8 cellular contexts compared by ENCODE assay signal in the genomic region with DNA sequence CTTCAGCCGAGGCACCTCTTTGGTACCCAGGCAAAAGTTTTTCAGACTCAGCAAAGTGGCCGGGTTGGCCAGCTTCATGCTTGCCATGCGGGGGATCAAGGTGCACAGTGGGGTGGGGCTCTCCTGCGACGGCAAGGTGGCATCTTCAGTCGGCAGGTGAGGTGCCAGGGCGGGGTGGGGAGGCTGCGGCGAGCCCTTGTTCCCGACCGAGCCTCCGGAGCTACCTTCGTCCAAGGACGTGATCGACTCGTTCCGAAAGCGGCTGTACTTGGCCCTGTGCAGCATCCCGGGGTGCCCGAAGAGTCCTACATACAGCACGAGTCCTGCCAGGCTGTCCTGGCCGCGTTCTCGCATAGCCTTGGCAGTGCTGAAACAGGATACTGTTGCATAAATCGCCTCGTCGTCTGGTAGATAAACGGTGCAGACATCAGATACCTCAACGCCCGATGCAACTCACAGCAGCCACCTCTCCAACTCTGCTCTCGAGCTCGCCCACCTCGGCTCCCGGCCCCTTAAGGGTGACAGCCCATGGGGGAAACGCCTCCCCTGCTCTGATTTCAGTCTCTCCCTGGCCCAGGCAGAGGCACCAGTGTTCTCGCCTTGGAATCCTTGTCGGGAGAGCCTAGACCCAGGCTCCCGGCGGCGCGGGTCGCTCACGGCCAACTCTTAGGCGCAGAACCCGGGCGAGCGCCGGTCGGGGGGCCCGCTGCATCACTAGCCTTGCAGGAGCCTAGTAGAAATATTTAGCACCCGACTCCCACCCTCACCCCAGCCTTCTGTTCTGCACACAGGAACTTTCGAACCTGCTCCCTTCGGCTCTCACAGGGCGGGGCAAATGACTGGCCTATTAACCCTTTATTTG. TPM values are rescaled to one million over a fixed set of nuclear protein-coding genes. Genes with fewer than 3 reads are reported as not detected.
DNase-seq lines count a peak whose midpoint lies in the region; ATAC-seq and TF ChIP-seq lines count a peak whose summit lies in the region.

No MANE protein-coding gene starts in this region.

- no peaks in the 10 kb centered on the region for H3K36me3 Mint-ChIP-seq in CD4-positive, CD25-positive, alpha-beta regulatory T cell
- peaks cover 5% of the 10 kb centered on the region for H3K36me3 Mint-ChIP-seq in activated naive CD8-positive, alpha-beta T cell treated with anti-CD3 and anti-CD28 coated beads, Interleukin-2, amount 10 ng/mL, durations not matched to agents 7 days and 5 days

- TF ChIP-seq CTCF in HL-60 (IDR thresholded peaks at IDR 0.05; ENCODE audit: insufficient read depth, low read length) (no peak), right atrium auricular region (IDR thresholded peaks at IDR 0.05) (no peak)

- peak overlapping the region; percentile 16 for H3K9ac ChIP-seq in rectal smooth muscle tissue (ENCODE audit: low read length)

- no peaks in the 10 kb centered on the region for H3K36me3 ChIP-seq in CD4-positive, CD25-positive, alpha-beta regulatory T cell (ENCODE audit: control insufficient read depth, insufficient read depth, low read length)
- H3K36me3 ChIP-seq in right atrium auricular region (no peaks in the 10 kb centered on the region), rectal smooth muscle tissue (ENCODE audit: control insufficient read depth, insufficient read depth, low read length) (no peaks in the 10 kb centered on the region)

- peak overlapping the region; percentile 55 for H3K4me3 ChIP-seq in CD4-positive, CD25-positive, alpha-beta regulatory T cell (ENCODE audit: low read depth, low read length)
- peak overlapping the region; percentile 28 for H3K4me3 ChIP-seq in HL-60 (replicated peaks; ENCODE audit: insufficient read depth, low read length)
- peak overlapping the region; percentile 58 to 65 for H3K4me3 ChIP-seq in right atrium auricular region
- peak overlapping the region; percentile 75 for H3K4me3 ChIP-seq in rectal smooth muscle tissue (ENCODE audit: low read length)

- peak in 1 of 3 donors; percentile 9 for DNase-seq in CD4-positive, CD25-positive, alpha-beta regulatory T cell
- DNase-seq in HL-60 (ENCODE audit: low read depth in 1 of 2, low spot score in 1 of 2) (no peak), right atrium auricular region (ENCODE audit: low spot score) (no peak), amniotic stem cell (lab: John Stamatoyannopoulos, UW) (no peak)
- peak; percentile 43 for DNase-seq in activated naive CD8-positive, alpha-beta T cell treated with anti-CD3 and anti-CD28 coated beads, Interleukin-2, amount 10 ng/mL, durations not matched to agents 7 days and 5 days

- H3K4me3 Mint-ChIP-seq in CD4-positive, CD25-positive, alpha-beta regulatory T cell = peak overlapping the region; percentile 70 to 95 (median 82)
- H3K4me3 Mint-ChIP-seq in activated naive CD8-positive, alpha-beta T cell treated with anti-CD3 and anti-CD28 coated beads, Interleukin-2, amount 10 ng/mL, durations not matched to agents 7 days and 5 days = peak overlapping the region; percentile 78

- H3K27me3 Mint-ChIP-seq in CD4-positive, CD25-positive, alpha-beta regulatory T cell = peaks cover 63% of the 10 kb centered on the region
- peaks cover 30% of the 10 kb centered on the region for H3K27me3 Mint-ChIP-seq in activated naive CD8-positive, alpha-beta T cell treated with anti-CD3 and anti-CD28 coated beads, Interleukin-2, amount 10 ng/mL, durations not matched to agents 7 days and 5 days

- H3K9me3 Mint-ChIP-seq in CD4-positive, CD25-positive, alpha-beta regulatory T cell = peaks cover 0 to 2% (median 0%) of the 10 kb centered on the region in 7 donors
- no peaks in the 10 kb centered on the region for H3K9me3 Mint-ChIP-seq in activated naive CD8-positive, alpha-beta T cell treated with anti-CD3 and anti-CD28 coated beads, Interleukin-2, amount 10 ng/mL, durations not matched to agents 7 days and 5 days

- H3K27ac Mint-ChIP-seq in CD4-positive, CD25-positive, alpha-beta regulatory T cell = no peak overlapping the region
- H3K27ac Mint-ChIP-seq in activated naive CD8-positive, alpha-beta T cell treated with anti-CD3 and anti-CD28 coated beads, Interleukin-2, amount 10 ng/mL, durations not matched to agents 7 days and 5 days = no peak overlapping the region

- H3K27ac ChIP-seq in CD4-positive, CD25-positive, alpha-beta regulatory T cell (ENCODE audit: insufficient read depth, low read length, poor library complexity, severe bottlenecking) = no peak overlapping the region
- no peak overlapping the region for H3K27ac ChIP-seq in HL-60 (replicated peaks)
- H3K27ac ChIP-seq in right atrium auricular region = peak overlapping the region; percentile 65 to 87
- no peak overlapping the region for H3K27ac ChIP-seq in rectal smooth muscle tissue (ENCODE audit: low read depth, low read length)

- peak in 1 of 2 donors; percentile 14 for ATAC-seq in CD4-positive, CD25-positive, alpha-beta regulatory T cell (ENCODE audit: low read depth in 2 of 2)
- no peak for ATAC-seq in activated naive CD8-positive, alpha-beta T cell treated with anti-CD3 and anti-CD28 coated beads, Interleukin-2, amount 10 ng/mL, durations not matched to agents 7 days and 5 days (ENCODE audit: low read depth)
- ATAC-seq in GM18861 (IDR thresholded peaks at IDR 0.05; ENCODE audit: unreplicated experiment) = no peak
- ATAC-seq in HG03457 (IDR thresholded peaks at IDR 0.05; ENCODE audit: unreplicated experiment) = no peak

- peaks cover 12 to 32% (median 25%) of the 10 kb centered on the region in 4 donors for H3K4me1 Mint-ChIP-seq in CD4-positive, CD25-positive, alpha-beta regulatory T cell
- H3K4me1 Mint-ChIP-seq in activated naive CD8-positive, alpha-beta T cell treated with anti-CD3 and anti-CD28 coated beads, Interleukin-2, amount 10 ng/mL, durations not matched to agents 7 days and 5 days = peaks cover 33% of the 10 kb centered on the region

- peaks cover 23% of the 10 kb centered on the region for H3K27me3 ChIP-seq in CD4-positive, CD25-positive, alpha-beta regulatory T cell (ENCODE audit: control insufficient read depth, insufficient read depth, low read length)
- H3K27me3 ChIP-seq in HL-60 (ENCODE audit: insufficient read depth, poor library complexity, severe bottlenecking) = peaks cover 15% of the 10 kb centered on the region
- H3K27me3 ChIP-seq in right atrium auricular region = no peaks in the 10 kb centered on the region
- peaks cover 6% of the 10 kb centered on the region for H3K27me3 ChIP-seq in rectal smooth muscle tissue (ENCODE audit: control insufficient read depth, insufficient read depth, low read length)

- H3K9me3 ChIP-seq in CD4-positive, CD25-positive, alpha-beta regulatory T cell (ENCODE audit: control insufficient read depth in 2 of 2, low read length in 2 of 2) = no peaks in the 10 kb centered on the region
- H3K9me3 ChIP-seq in right atrium auricular region = no peaks in the 10 kb centered on the region

- POLR2A ChIA-PET in activated naive CD8-positive, alpha-beta T cell treated with anti-CD3 and anti-CD28 coated beads, Interleukin-2, amount 10 ng/mL, durations not matched to agents 7 days and 5 days (lab: Charles Lee) = interaction anchor here (0.7 to 2.9 kb wide), 3 partner anchors 13 to 1019 kb away, joined by 3 to 10 read pairs (median 4); partner anchors contain the start of gene EID1

- peaks cover 36% of the 10 kb centered on the region for H3K4me1 ChIP-seq in CD4-positive, CD25-positive, alpha-beta regulatory T cell (ENCODE audit: control insufficient read depth, insufficient read depth, low read length, poor library complexity, severe bottlenecking)
- peaks cover 0 to 26% of the 10 kb centered on the region in 2 donors for H3K4me1 ChIP-seq in right atrium auricular region
- no peaks in the 10 kb centered on the region for H3K4me1 ChIP-seq in rectal smooth muscle tissue (ENCODE audit: control insufficient read depth, insufficient read depth, low read length)

RNA-seq across cellular contexts. Expression of gene SHC4, which starts 0.8 kb away (rescaled TPM):
- not detected for total RNA-seq in CD4-positive, CD25-positive, alpha-beta regulatory T cell
- not detected for polyA plus RNA-seq in CD4-positive, CD25-positive, alpha-beta regulatory T cell
- under 1 TPM; 0.23 to 0.47 TPM for total RNA-seq in activated naive CD8-positive, alpha-beta T cell treated with anti-CD3 and anti-CD28 coated beads, Interleukin-2, amount 10 ng/mL, durations not matched to agents 7 days and 5 days
- 1 to 10 TPM; 4.9 to 5.3 TPM for total RNA-seq in right atrium auricular region

Comparison
In these comparisons a context has a peak if more than half of its experiments do, and no peak if none do; other contexts are left out.
1. H3K27ac ChIP-seq: peak in right atrium auricular region (2 of 2); none in CD4-positive, CD25-positive, alpha-beta regulatory T cell (single experiment), HL-60 (single experiment) and rectal smooth muscle tissue (single experiment).
2. Peak in every context shown above with its lines, with median percentiles within 50 percentile points of each other: H3K4me3 ChIP-seq.